9 cellular contexts compared by ENCODE assay signal in genomic region chr6:39347906-39348585, GRCh38. TPM values are rescaled to one million over a fixed set of nuclear protein-coding genes. Genes with fewer than 3 reads are reported as not detected.
DNase-seq lines count a peak whose midpoint lies in the region; ATAC-seq and TF ChIP-seq lines count a peak whose summit lies in the region.
"Had no signal": no experiment of that assay in that cellular context is flagged by ENCODE, and none has a peak within 500 bp of the region (broad histone marks: within the 10 kb centered on the region; RNA-seq: fewer than 3 reads in every experiment).

No MANE protein-coding gene starts in this region.

- POLR2A ChIA-PET in activated CD4-positive, alpha-beta memory T cell treated with anti-CD3 and anti-CD28 coated beads for 36 hours (lab: Charles Lee), result no interaction called here

- peak; percentile 92 for DNase-seq in DMS79 treated with DMSO at 0.1 percent for 48 hours (lab: John Stamatoyannopoulos, UW)
- DNase-seq in NCI-H748 (lab: John Stamatoyannopoulos, UW; ENCODE audit: unreplicated experiment), result peak; percentile 72
- DNase-seq in activated CD4-positive, alpha-beta memory T cell treated with anti-CD3 and anti-CD28 coated beads for 36 hours, result peak; percentile 71
- peak; percentile 41 for DNase-seq in effector CD4-positive, alpha-beta T cell
- peak; percentile 41 to 85 for DNase-seq in mesothelial cell of epicardium (ENCODE audit: low spot score in 2 of 2, unreplicated experiment in 2 of 2)
- DNase-seq in stimulated activated CD8-positive, alpha-beta memory T cell treated with anti-CD3 and anti-CD28 coated beads, Interleukin-4, amount 100 ng/mL, for 48 hours, result peak; percentile 84

- intact Hi-C loops in activated CD4-positive, alpha-beta memory T cell treated with anti-CD3 and anti-CD28 coated beads for 36 hours (cut with micrococcal nuclease), result no loop called here

- ATAC-seq in HG02759 (IDR thresholded peaks at IDR 0.05; ENCODE audit: unreplicated experiment) (peak; percentile 47), HG02973 (IDR thresholded peaks at IDR 0.05; ENCODE audit: unreplicated experiment) (no peak)

- H3K4me1 Mint-ChIP-seq in activated CD4-positive, alpha-beta memory T cell treated with anti-CD3 and anti-CD28 coated beads for 36 hours (ENCODE audit: low read depth), result no peaks in the 10 kb centered on the region
- no peaks in the 10 kb centered on the region for H3K4me1 Mint-ChIP-seq in mesothelial cell of epicardium

- no peak overlapping the region for H3K27ac Mint-ChIP-seq in activated CD4-positive, alpha-beta memory T cell treated with anti-CD3 and anti-CD28 coated beads for 36 hours
- no peak overlapping the region for H3K27ac Mint-ChIP-seq in mesothelial cell of epicardium
- H3K27ac Mint-ChIP-seq: activated naive CD8-positive, alpha-beta T cell had no signal

- H3K36me3 Mint-ChIP-seq in activated CD4-positive, alpha-beta memory T cell treated with anti-CD3 and anti-CD28 coated beads for 36 hours, result no peaks in the 10 kb centered on the region
- no peaks in the 10 kb centered on the region for H3K36me3 Mint-ChIP-seq in mesothelial cell of epicardium
- H3K36me3 Mint-ChIP-seq: activated naive CD8-positive, alpha-beta T cell had no signal

- TF ChIP-seq CTCF in mesothelial cell of epicardium (IDR thresholded peaks at IDR 0.05; ENCODE audit: unreplicated experiment), result peak; percentile 91

- H3K4me3 Mint-ChIP-seq in activated CD4-positive, alpha-beta memory T cell treated with anti-CD3 and anti-CD28 coated beads for 36 hours, result no peak overlapping the region
- no peak overlapping the region for H3K4me3 Mint-ChIP-seq in mesothelial cell of epicardium
- H3K4me3 Mint-ChIP-seq: activated naive CD8-positive, alpha-beta T cell had no signal

- CTCF ChIA-PET in activated CD4-positive, alpha-beta memory T cell treated with anti-CD3 and anti-CD28 coated beads for 36 hours (lab: Charles Lee), result interaction anchor here (0.9 to 1.4 kb wide), 5 partner anchors 10 to 181 kb away, joined by 3 to 4 read pairs (median 3); no protein-coding TSS in a partner anchor

- H3K27me3 Mint-ChIP-seq in activated CD4-positive, alpha-beta memory T cell treated with anti-CD3 and anti-CD28 coated beads for 36 hours, result no peaks in the 10 kb centered on the region
- peaks cover 18% of the 10 kb centered on the region for H3K27me3 Mint-ChIP-seq in mesothelial cell of epicardium (ENCODE audit: low read depth)
- H3K27me3 Mint-ChIP-seq: activated naive CD8-positive, alpha-beta T cell had no signal

- no peaks in the 10 kb centered on the region for H3K9me3 Mint-ChIP-seq in activated CD4-positive, alpha-beta memory T cell treated with anti-CD3 and anti-CD28 coated beads for 36 hours
- H3K9me3 Mint-ChIP-seq in mesothelial cell of epicardium, result no peaks in the 10 kb centered on the region

RNA-seq across cellular contexts. Expression of gene KCNK16, which starts 25.5 kb away (rescaled TPM):
- not detected for total RNA-seq in activated CD4-positive, alpha-beta memory T cell treated with anti-CD3 and anti-CD28 coated beads for 36 hours
- not detected in 3 replicates for total RNA-seq in mesothelial cell of epicardium

RNA-seq across cellular contexts. Expression of gene KCNK17, which starts 33.8 kb away (rescaled TPM):
- total RNA-seq in activated CD4-positive, alpha-beta memory T cell treated with anti-CD3 and anti-CD28 coated beads for 36 hours, result not detected
- total RNA-seq in mesothelial cell of epicardium, result not detected in 3 replicates

Comparison
In these comparisons a context has a peak if more than half of its experiments do, and no peak if none do; other contexts are left out.
1. DNase-seq: peak in every context shown above with its lines; median percentile 92 in DMS79 treated with DMSO at 0.1 percent for 48 hours; 84 in stimulated activated CD8-positive, alpha-beta memory T cell treated with anti-CD3 and anti-CD28 coated beads, Interleukin-4, amount 100 ng/mL, for 48 hours; 72 in NCI-H748; 71 in activated CD4-positive, alpha-beta memory T cell treated with anti-CD3 and anti-CD28 coated beads for 36 hours; 63 in mesothelial cell of epicardium; 41 in effector CD4-positive, alpha-beta T cell.